ENCODE assay signal across 12 cellular contexts in the genomic region with DNA sequence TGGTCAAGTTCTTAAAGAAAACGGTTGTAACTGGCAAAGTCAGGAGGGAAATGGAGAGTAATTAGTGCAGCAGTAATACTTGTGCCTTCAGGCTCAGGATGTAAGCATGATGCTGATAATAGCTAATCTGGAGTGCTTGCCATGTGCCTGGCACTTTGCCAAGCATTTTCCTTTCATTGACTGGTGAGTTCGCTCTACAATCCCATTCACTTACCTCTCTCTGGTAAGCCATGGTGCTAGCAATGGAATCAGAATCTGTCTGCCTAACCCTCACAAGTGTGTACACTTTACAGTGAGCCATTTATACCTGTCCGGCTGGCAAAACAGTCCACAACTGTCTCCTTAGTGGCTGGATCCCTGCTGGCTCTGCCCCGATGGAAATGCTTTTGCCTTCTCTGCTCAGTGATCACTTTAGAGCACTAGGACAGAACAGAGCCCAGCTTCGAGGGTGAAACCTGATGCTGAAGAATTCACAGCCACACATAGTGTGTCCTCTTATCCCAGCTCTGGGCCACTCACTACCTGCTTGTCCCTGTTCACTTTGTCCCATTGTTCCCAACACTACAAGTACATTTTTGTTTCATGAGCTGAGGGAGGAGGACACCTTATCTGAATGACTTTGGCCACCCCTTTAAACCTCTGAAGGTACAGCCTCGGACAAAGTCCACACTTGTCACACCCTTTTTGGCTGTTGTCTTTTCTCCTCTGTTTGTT. TPM values are rescaled to one million over a fixed set of nuclear protein-coding genes. Genes with fewer than 3 reads are reported as not detected.
A peak's percentile ranks its signal among the peaks of the same experiment; 100 is the strongest.
DNase-seq lines count a peak whose midpoint lies in the region; ATAC-seq and TF ChIP-seq lines count a peak whose summit lies in the region.
"Had no signal": no experiment of that assay in that cellular context is flagged by ENCODE, and none has a peak within 500 bp of the region (broad histone marks: within the 10 kb centered on the region; RNA-seq: fewer than 3 reads in every experiment).

No MANE protein-coding gene starts in this region.

- TF ChIP-seq CTCF in right atrium auricular region (IDR thresholded peaks at IDR 0.05) (no peak), type B pancreatic cell (conservative IDR thresholded peaks at IDR 0.05) (no peak), ascending aorta (IDR thresholded peaks at IDR 0.05) (no peak), PC-3 (conservative IDR thresholded peaks at IDR 0.05; ENCODE audit: low read depth, low read length) (no peak)

- no peaks in the 10 kb centered on the region for H3K9me3 Mint-ChIP-seq in type B pancreatic cell
- H3K9me3 Mint-ChIP-seq: activated T-helper 1 cell treated with anti-CD3 and anti-CD28 coated beads, Interleukin-12 subunit alpha, Interleukin-12 subunit beta, Interleukin-2, Interleukin-4 antibody, amounts not matched to agents 30 ng/mL and 10 ng/mL and 1 ng/mL, durations not matched to agents 14 hours and 24 hours and 36 hours had no signal

- H3K9me2 ChIP-seq in PC-3 (replicated peaks; ENCODE audit: low read length): no peaks in the 10 kb centered on the region

- H3K36me3 ChIP-seq in SJCRH30: peaks cover 6% of the 10 kb centered on the region; the same call in 1 of the 2 replicates
- H3K36me3 ChIP-seq in right atrium auricular region: peaks cover 18% of the 10 kb centered on the region
- peaks cover 11 to 36% of the 10 kb centered on the region in 2 donors for H3K36me3 ChIP-seq in ascending aorta
- peaks cover 20% of the 10 kb centered on the region for H3K36me3 ChIP-seq in PC-3 (ENCODE audit: low read depth, low read length)
- H3K36me3 ChIP-seq: prostate gland had no signal

- H3K4me1 ChIP-seq in SJCRH30: no peaks in the 10 kb centered on the region; the same call in 1 of the 2 replicates
- H3K4me1 ChIP-seq in right atrium auricular region: peaks cover 0 to 11% of the 10 kb centered on the region in 2 donors
- no peaks in the 10 kb centered on the region for H3K4me1 ChIP-seq in ascending aorta
- H3K4me1 ChIP-seq in PC-3 (ENCODE audit: insufficient read depth, low read length): no peaks in the 10 kb centered on the region
- H3K4me1 ChIP-seq: prostate gland had no signal

- no peaks in the 10 kb centered on the region for H3K9me3 ChIP-seq in SJCRH30 (replicated peaks)
- no peaks in the 10 kb centered on the region for H3K9me3 ChIP-seq in right atrium auricular region
- no peaks in the 10 kb centered on the region for H3K9me3 ChIP-seq in ascending aorta
- no peaks in the 10 kb centered on the region for H3K9me3 ChIP-seq in PC-3 (ENCODE audit: low read length)
- H3K9me3 ChIP-seq: prostate gland had no signal

- H3K36me3 Mint-ChIP-seq in type B pancreatic cell: peaks cover 6% of the 10 kb centered on the region

- no peaks in the 10 kb centered on the region for H4K20me1 ChIP-seq in PC-3 (ENCODE audit: low read length)

- DNase-seq in NCI-H2107 treated with DMSO at 0.1 percent for 48 hours (lab: John Stamatoyannopoulos, UW; ENCODE audit: unreplicated experiment) (peak; percentile 25), NCI-H2107 (lab: John Stamatoyannopoulos, UW) (no peak), SJCRH30 (peak; percentile 21 to 52), right atrium auricular region (ENCODE audit: low spot score) (no peak), type B pancreatic cell (ENCODE audit: extremely low spot score, unreplicated experiment) (no peak), ascending aorta (ENCODE audit: low spot score in 2 of 2) (no peak), PC-3 (no peak)
- DNase-seq in activated CD8-positive, alpha-beta memory T cell treated with anti-CD3 and anti-CD28 coated beads, Interleukin-2, amount 50 U/mL, for 4 hours: no peak
- DNase-seq: NCI-H1694; stimulated activated CD8-positive, alpha-beta memory T cell treated with anti-CD3 and anti-CD28 coated beads, Interleukin-4, amount 100 ng/mL, for 48 hours had no signal

- ATAC-seq in PC-3: no peak

- no peak overlapping the region for H3K9ac ChIP-seq in PC-3 (ENCODE audit: low read length)

- H3K27ac ChIP-seq in SJCRH30: no peak overlapping the region
- peak overlapping the region; percentile 35 to 49 for H3K27ac ChIP-seq in right atrium auricular region
- no peak overlapping the region for H3K27ac ChIP-seq in ascending aorta
- no peak overlapping the region for H3K27ac ChIP-seq in PC-3 (ENCODE audit: low read length)
- H3K27ac ChIP-seq: prostate gland had no signal

- no peak overlapping the region for H3K4me2 ChIP-seq in PC-3 (ENCODE audit: low read length)

- H3K27me3 ChIP-seq in SJCRH30: no peaks in the 10 kb centered on the region
- no peaks in the 10 kb centered on the region for H3K27me3 ChIP-seq in right atrium auricular region
- H3K27me3 ChIP-seq in ascending aorta: no peaks in the 10 kb centered on the region
- H3K27me3 ChIP-seq in PC-3 (ENCODE audit: low read length): no peaks in the 10 kb centered on the region

- H3K4me3 ChIP-seq in SJCRH30 (no peak overlapping the region), right atrium auricular region (no peak overlapping the region), ascending aorta (no peak overlapping the region), PC-3 (ENCODE audit: low read length) (no peak overlapping the region)
- H3K4me3 ChIP-seq: prostate gland had no signal

- H3K79me2 ChIP-seq in PC-3 (ENCODE audit: low read length): no peaks in the 10 kb centered on the region; the same call in 1 of the 2 replicates

- no TSS peak for BruUV-seq in PC-3 (replicated peaks; lab: Mats Ljungman, UMichigan)

- no peak overlapping the region for H2AFZ ChIP-seq in PC-3 (ENCODE audit: low read length)

- H3K4me3 Mint-ChIP-seq in type B pancreatic cell: no peak overlapping the region
- H3K4me3 Mint-ChIP-seq: activated T-helper 1 cell treated with anti-CD3 and anti-CD28 coated beads, Interleukin-12 subunit alpha, Interleukin-12 subunit beta, Interleukin-2, Interleukin-4 antibody, amounts not matched to agents 30 ng/mL and 10 ng/mL and 1 ng/mL, durations not matched to agents 14 hours and 24 hours and 36 hours had no signal

- POLR2A ChIA-PET in PC-3 (lab: Charles Lee; ENCODE audit: unreplicated experiment): no interaction called here

- CTCF ChIA-PET in PC-3 (lab: Charles Lee): interaction anchor here (0.5 kb wide), 1 partner anchor 10 kb away, joined by 6 read pairs; a partner anchor contains a TSS

- H3K27me3 Mint-ChIP-seq in type B pancreatic cell: no peaks in the 10 kb centered on the region

- peak overlapping the region; percentile 61 for H3K27ac Mint-ChIP-seq in type B pancreatic cell
- H3K27ac Mint-ChIP-seq: activated T-helper 1 cell treated with anti-CD3 and anti-CD28 coated beads, Interleukin-12 subunit alpha, Interleukin-12 subunit beta, Interleukin-2, Interleukin-4 antibody, amounts not matched to agents 30 ng/mL and 10 ng/mL and 1 ng/mL, durations not matched to agents 14 hours and 24 hours and 36 hours had no signal

- intact Hi-C loops in ascending aorta (cut with DNase I): no loop called here
- intact Hi-C loops in PC-3 (cut with micrococcal nuclease): no loop called here

- H3F3A ChIP-seq in PC-3 (ENCODE audit: low read length, unreplicated experiment): no peaks in the 10 kb centered on the region

- H3K4me1 Mint-ChIP-seq in type B pancreatic cell (ENCODE audit: unreplicated experiment): peaks cover 4% of the 10 kb centered on the region

RNA-seq across cellular contexts. Expression of a gene that starts 10.3 kb away (rescaled TPM):
- 86.6 and 87.9 TPM in 2 replicates for total RNA-seq in SJCRH30 (2014; rRNA removed; shearing (Covaris generic))
- total RNA-seq in right atrium auricular region (100 to 1,000 TPM; 165 to 247 TPM), type B pancreatic cell (ENCODE audit: low replicate concordance) (89.6 and 114 TPM in 2 replicates), ascending aorta (294 TPM), PC-3 (2014; rRNA removed) (62.2 and 107 TPM in 2 replicates)

RNA-seq across cellular contexts. Expression of a gene that starts 10.9 kb away (rescaled TPM):
- total RNA-seq in SJCRH30 (2014; rRNA removed; shearing (Covaris generic)): not detected in 2 replicates
- total RNA-seq in right atrium auricular region (not detected), type B pancreatic cell (ENCODE audit: low replicate concordance) (not detected in 2 replicates), ascending aorta (not detected), PC-3 (2014; rRNA removed) (not detected in 2 replicates)
- total RNA-seq: activated T-helper 1 cell treated with anti-CD3 and anti-CD28 coated beads, Interleukin-12 subunit alpha, Interleukin-12 subunit beta, Interleukin-2, Interleukin-4 antibody, amounts not matched to agents 30 ng/mL and 10 ng/mL and 1 ng/mL, durations not matched to agents 14 hours and 24 hours and 36 hours had no signal

Comparison
In these comparisons a context has a peak if more than half of its experiments do, and no peak if none do; other contexts are left out.
1. DNase-seq: peak in NCI-H2107 treated with DMSO at 0.1 percent for 48 hours (single experiment) and SJCRH30 (2 of 2); none in NCI-H2107 (single experiment), right atrium auricular region (single experiment), type B pancreatic cell (single experiment), ascending aorta (0 of 2), activated CD8-positive, alpha-beta memory T cell treated with anti-CD3 and anti-CD28 coated beads, Interleukin-2, amount 50 U/mL, for 4 hours (single experiment) and PC-3 (single experiment).
2. H3K27ac ChIP-seq: peak in right atrium auricular region (2 of 2); none in SJCRH30 (single experiment), ascending aorta (0 of 2) and PC-3 (single experiment).